ENCODE assay signal across 18 cellular contexts in the genomic region with DNA sequence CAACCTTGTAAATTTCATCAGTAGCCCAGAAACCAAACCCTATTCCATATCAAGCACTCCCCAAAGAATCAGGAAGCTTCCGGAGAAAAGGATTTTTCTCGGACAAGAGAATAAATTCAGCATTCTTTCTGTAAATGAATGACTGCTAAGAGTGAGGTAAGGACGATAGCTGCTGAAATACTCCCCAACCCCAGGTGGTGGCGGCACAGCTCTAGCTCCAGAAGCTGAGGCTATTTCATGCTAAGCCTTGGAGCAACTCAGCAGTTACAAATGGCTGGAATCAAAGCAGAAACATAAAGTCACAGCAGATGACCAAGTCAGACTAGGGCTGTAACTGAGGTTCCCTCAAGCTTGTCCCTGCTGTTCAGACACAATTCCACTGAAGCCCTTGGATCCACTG. TPM values are rescaled to one million over a fixed set of nuclear protein-coding genes. Genes with fewer than 3 reads are reported as not detected.
DNase-seq lines count a peak whose midpoint lies in the region; ATAC-seq and TF ChIP-seq lines count a peak whose summit lies in the region.
"Had no signal": no experiment of that assay in that cellular context is flagged by ENCODE, and none has a peak within 500 bp of the region (broad histone marks: within the 10 kb centered on the region; RNA-seq: fewer than 3 reads in every experiment).

No MANE protein-coding gene starts in this region.

- BruUV-seq in PC-3 (replicated peaks; lab: Mats Ljungman, UMichigan), result no TSS peak

- H3K27me3 Mint-ChIP-seq in endodermal cell (ENCODE audit: insufficient read depth), result peaks cover 2% of the 10 kb centered on the region
- peaks cover 0 to 5% (median 2%) of the 10 kb centered on the region in 3 donors for H3K27me3 Mint-ChIP-seq in CD14-positive monocyte (ENCODE audit: low read depth in 3 of 3)

- H3K27ac ChIP-seq in PC-3 (ENCODE audit: low read length), result no peak overlapping the region
- H3K27ac ChIP-seq in endodermal cell (ENCODE audit: low read depth, low read length), result no peak overlapping the region
- H3K27ac ChIP-seq in left ventricle myocardium inferior (replicated peaks), result no peak overlapping the region
- H3K27ac ChIP-seq: GM23248, HL-60, psoas muscle, uterus had no signal

- H3K9ac ChIP-seq in PC-3 (ENCODE audit: low read length) (no peak overlapping the region), endodermal cell (ENCODE audit: extremely low read depth, low read length, poor library complexity, severe bottlenecking) (no peak overlapping the region)
- H3K9ac ChIP-seq: GM23248 had no signal

- H3K27me3 ChIP-seq in PC-3 (ENCODE audit: low read length) (0 out of 2 replicates have a peak, but pooled peaks cover 2% of the 10 kb centered on the region), endodermal cell (ENCODE audit: control insufficient read depth, insufficient read depth, low read length, poor library complexity, severe bottlenecking) (no peaks in the 10 kb centered on the region), left ventricle myocardium inferior (ENCODE audit: low read depth) (no peaks in the 10 kb centered on the region)
- H3K27me3 ChIP-seq: uterus had no signal

- H3K4me3 Mint-ChIP-seq in endodermal cell (no peak overlapping the region), CD14-positive monocyte (no peak overlapping the region)
- H3K4me3 Mint-ChIP-seq: activated naive CD4-positive, alpha-beta T cell treated with anti-CD3 and anti-CD28 coated beads for 36 hours had no signal

- intact Hi-C loops in PC-3 (cut with micrococcal nuclease) (no loop called here), CD14-positive monocyte (cut with micrococcal nuclease) (no loop called here), left ventricle myocardium inferior (cut with micrococcal nuclease) (no loop called here)

- TF ChIP-seq CTCF in PC-3 (conservative IDR thresholded peaks at IDR 0.05; ENCODE audit: low read depth, low read length) (peak; percentile 52), endodermal cell (conservative IDR thresholded peaks at IDR 0.05) (peak; percentile 85), CD14-positive monocyte (IDR thresholded peaks at IDR 0.05) (no peak), left ventricle myocardium inferior (IDR thresholded peaks at IDR 0.05; ENCODE audit: borderline replicate concordance) (no peak)

- H3K4me2 ChIP-seq in PC-3 (ENCODE audit: low read length), result no peak overlapping the region

- H3K4me1 ChIP-seq in PC-3 (ENCODE audit: insufficient read depth, low read length), result no peaks in the 10 kb centered on the region
- H3K4me1 ChIP-seq in endodermal cell (ENCODE audit: control insufficient read depth, insufficient read depth, low read length), result no peaks in the 10 kb centered on the region
- H3K4me1 ChIP-seq in left ventricle myocardium inferior, result no peaks in the 10 kb centered on the region
- H3K4me1 ChIP-seq: psoas muscle, uterus had no signal

- H3K36me3 ChIP-seq in PC-3 (ENCODE audit: low read depth, low read length) (no peaks in the 10 kb centered on the region), endodermal cell (ENCODE audit: control insufficient read depth, insufficient read depth, low read length) (no peaks in the 10 kb centered on the region), left ventricle myocardium inferior (no peaks in the 10 kb centered on the region)
- H3K36me3 ChIP-seq: uterus had no signal

- ATAC-seq in PC-3, result no peak
- no peak for ATAC-seq in HG03442 (IDR thresholded peaks at IDR 0.05; ENCODE audit: unreplicated experiment)
- ATAC-seq: psoas muscle had no signal

- 46% methylated on average over 4 of the region's 4 CpGs; no CpG with 5 or more reads in 1 of the 2 experiments for WGBS in endodermal cell (ENCODE audit: insufficient coverage in 1 of 2, insufficient read length in 1 of 2), 2 experiments

- no peaks in the 10 kb centered on the region for H3F3A ChIP-seq in PC-3 (ENCODE audit: low read length, unreplicated experiment)

- H2AFZ ChIP-seq in PC-3 (ENCODE audit: low read length), result no peak overlapping the region
- H2AFZ ChIP-seq: GM23248 had no signal

- no peak overlapping the region for H3K4me3 ChIP-seq in PC-3 (ENCODE audit: low read length)
- no peak overlapping the region for H3K4me3 ChIP-seq in endodermal cell (ENCODE audit: low read length)
- H3K4me3 ChIP-seq in left ventricle myocardium inferior, result no peak overlapping the region
- H3K4me3 ChIP-seq: GM23248, psoas muscle, uterus had no signal

- H3K9me3 Mint-ChIP-seq in endodermal cell (peaks cover 5% of the 10 kb centered on the region), CD14-positive monocyte (no peaks in the 10 kb centered on the region)
- H3K9me3 Mint-ChIP-seq: activated naive CD4-positive, alpha-beta T cell treated with anti-CD3 and anti-CD28 coated beads for 36 hours had no signal

- H3K79me2 ChIP-seq in PC-3 (ENCODE audit: low read length), result no peaks in the 10 kb centered on the region

- H3K27ac Mint-ChIP-seq in endodermal cell, result no peak overlapping the region
- no peak overlapping the region for H3K27ac Mint-ChIP-seq in CD14-positive monocyte
- H3K27ac Mint-ChIP-seq: activated naive CD4-positive, alpha-beta T cell treated with anti-CD3 and anti-CD28 coated beads for 36 hours had no signal

- no peaks in the 10 kb centered on the region for H4K20me1 ChIP-seq in PC-3 (ENCODE audit: low read length)

- CTCF ChIA-PET in PC-3 (lab: Charles Lee), result no interaction called here

- no peaks in the 10 kb centered on the region for H3K9me3 ChIP-seq in PC-3 (ENCODE audit: low read length)
- H3K9me3 ChIP-seq in endodermal cell (ENCODE audit: control insufficient read depth, low read length), result no peaks in the 10 kb centered on the region
- H3K9me3 ChIP-seq in left ventricle myocardium inferior (replicated peaks), result no peaks in the 10 kb centered on the region
- H3K9me3 ChIP-seq: psoas muscle, uterus had no signal

- peak; percentile 29 for DNase-seq in NCI-H748 (lab: John Stamatoyannopoulos, UW; ENCODE audit: unreplicated experiment)
- no peak for DNase-seq in NCI-H748 treated with DMSO at 0.1 percent for 48 hours (lab: John Stamatoyannopoulos, UW)
- DNase-seq in PC-3, result peak; percentile 43
- DNase-seq in endodermal cell, result peak; percentile 75
- DNase-seq in renal cortical epithelial cell (ENCODE audit: low read depth), result peak; percentile 2
- DNase-seq in CD14-positive monocyte (ENCODE audit: low spot score), result no peak
- DNase-seq in left ventricle myocardium inferior, result no peak
- DNase-seq: activated naive CD4-positive, alpha-beta T cell treated with anti-CD3 and anti-CD28 coated beads for 36 hours; DMS153; GM23248; MV-4-11; psoas muscle; SHP77; stimulated activated CD4-positive, alpha-beta T cell treated with anti-CD3 and anti-CD28 coated beads, Interleukin-2, amount 100 ng/mL, for 24 hours; uterus had no signal

- no peaks in the 10 kb centered on the region for H3K9me2 ChIP-seq in PC-3 (replicated peaks; ENCODE audit: low read length)

- H3K4me1 Mint-ChIP-seq in endodermal cell (peaks cover 13% of the 10 kb centered on the region), CD14-positive monocyte (no peaks in the 10 kb centered on the region)

- no peaks in the 10 kb centered on the region for H3K36me3 Mint-ChIP-seq in endodermal cell (ENCODE audit: low read depth)
- no peaks in the 10 kb centered on the region for H3K36me3 Mint-ChIP-seq in CD14-positive monocyte

- POLR2A ChIA-PET in PC-3 (lab: Charles Lee; ENCODE audit: unreplicated experiment), result no interaction called here

RNA-seq across cellular contexts. Expression of gene PCDH19, which starts 13.9 kb away (rescaled TPM):
- total RNA-seq in PC-3 (2014; rRNA removed) (not detected in 2 replicates), endodermal cell (1 to 10 TPM in 1 of 2 donors, under 1 TPM in 1; 0.20 to 1.5 TPM), renal cortical epithelial cell (0.15 and 0.17 TPM in 2 replicates), left ventricle myocardium inferior (0.38 TPM)
- polyA plus RNA-seq in endodermal cell (2013, experiment 1 of 2), result 5.1 TPM
- polyA plus RNA-seq in endodermal cell (2013, experiment 2 of 2), result 5.9 TPM
- not detected for polyA plus RNA-seq in CD14-positive monocyte
- total RNA-seq: activated CD8-positive, alpha-beta memory T cell treated with anti-CD3 and anti-CD28 coated beads for 36 hours; activated naive CD4-positive, alpha-beta T cell treated with anti-CD3 and anti-CD28 coated beads for 36 hours had no signal

Comparison
In these comparisons a context has a peak if more than half of its experiments do, and no peak if none do; other contexts are left out.
1. DNase-seq: peak in NCI-H748 (single experiment), PC-3 (single experiment), endodermal cell (single experiment) and renal cortical epithelial cell (single experiment); none in NCI-H748 treated with DMSO at 0.1 percent for 48 hours (single experiment), CD14-positive monocyte (single experiment) and left ventricle myocardium inferior (single experiment).
2. CTCF ChIP-seq: peak in PC-3 (single experiment) and endodermal cell (single experiment); none in CD14-positive monocyte (single experiment) and left ventricle myocardium inferior (single experiment).